8 cellular contexts compared by ENCODE assay signal in genomic region chr17:43917348-43918025, GRCh38. TPM values are rescaled to one million over a fixed set of nuclear protein-coding genes. Genes with fewer than 3 reads are reported as not detected.
DNase-seq lines count a peak whose midpoint lies in the region; TF ChIP-seq lines count a peak whose summit lies in the region.
"Had no signal": no experiment of that assay in that cellular context is flagged by ENCODE, and none has a peak within 500 bp of the region (broad histone marks: within the 10 kb centered on the region; RNA-seq: fewer than 3 reads in every experiment).

No MANE protein-coding gene starts in this region.

- H3K27me3 ChIP-seq in GM23248 (replicated peaks; ENCODE audit: insufficient read depth): no peaks in the 10 kb centered on the region
- peaks cover 6 to 15% of the 10 kb centered on the region in 2 donors for H3K27me3 ChIP-seq in mucosa of rectum (ENCODE audit: control insufficient read depth in 2 of 2, insufficient read depth in 2 of 2, low read length in 2 of 2)
- H3K27me3 ChIP-seq in tibial artery: peaks cover 0 to 24% of the 10 kb centered on the region in 2 donors

- no peaks in the 10 kb centered on the region for H3K79me2 ChIP-seq in GM23248 (ENCODE audit: insufficient read depth)

- H3K9me3 ChIP-seq in GM23248 (ENCODE audit: low read depth): no peaks in the 10 kb centered on the region
- no peaks in the 10 kb centered on the region for H3K9me3 ChIP-seq in mucosa of rectum (ENCODE audit: control insufficient read depth in 2 of 2, low read length in 2 of 2)
- H3K9me3 ChIP-seq in tibial artery: no peaks in the 10 kb centered on the region

- intact Hi-C loops in tibial artery (cut with DNase I; ENCODE audit: low total_unique reads): no loop called here

- DNase-seq in GM23248 (peak; percentile 17), tibial artery (no peak), COLO829 (ENCODE audit: low spot score) (no peak), NCI-H2171 (lab: John Stamatoyannopoulos, UW) (no peak)
- peak; percentile 56 for DNase-seq in activated CD4-positive, CD25-positive, alpha-beta regulatory T cell treated with anti-CD3 and anti-CD28 coated beads, Interleukin-2, amount 50 U/mL, for 72 hours
- DNase-seq in effector CD4-positive, alpha-beta T cell: peak; percentile 20

- no peaks in the 10 kb centered on the region for H4K20me1 ChIP-seq in GM23248 (ENCODE audit: insufficient read depth)

- no peak overlapping the region for H2AFZ ChIP-seq in GM23248

- H3K9ac ChIP-seq in GM23248 (no peak overlapping the region), mucosa of rectum (ENCODE audit: low read depth in 1 of 2, low read length in 2 of 2) (no peak overlapping the region)

- H3K27ac ChIP-seq in GM23248 (no peak overlapping the region), mucosa of rectum (ENCODE audit: low read depth in 2 of 2, low read length in 2 of 2) (no peak overlapping the region), tibial artery (no peak overlapping the region)

- H3K4me3 ChIP-seq in GM23248 (no peak overlapping the region), mucosa of rectum (ENCODE audit: low read length in 2 of 2) (peak overlapping the region; percentile 42 to 56), tibial artery (peak overlapping the region; percentile 34 to 42)

- TF ChIP-seq CTCF in tibial artery (IDR thresholded peaks at IDR 0.05): peak; percentile 34 to 50

- H3K4me1 ChIP-seq in GM23248 (ENCODE audit: insufficient read depth) (no peaks in the 10 kb centered on the region), mucosa of rectum (ENCODE audit: control insufficient read depth in 2 of 2, insufficient read depth in 2 of 2, low read length in 2 of 2) (peaks cover 2% of the 10 kb centered on the region in 2 donors), tibial artery (peaks cover 0 to 13% (median 4%) of the 10 kb centered on the region in 4 donors)

- no peaks in the 10 kb centered on the region for H3K9me2 ChIP-seq in GM23248 (ENCODE audit: insufficient read depth)

- WGBS in GM23248 (ENCODE audit: low coverage in 1 of 2, low lambda C conversion rate in 2 of 2, missing lambda C conversion rate in 2 of 2), 2 experiments: 52 to 55% methylated on average over 40 to 43 of the region's 43 CpGs

- in situ Hi-C loops in GM23248 (cut with MboI): no loop called here

- no peak overlapping the region for H3K4me2 ChIP-seq in GM23248 (ENCODE audit: unreplicated experiment)

- no peaks in the 10 kb centered on the region for H3F3A ChIP-seq in GM23248 (ENCODE audit: insufficient read depth)

- H3K36me3 ChIP-seq in GM23248 (ENCODE audit: low read depth): no peaks in the 10 kb centered on the region
- no peaks in the 10 kb centered on the region for H3K36me3 ChIP-seq in mucosa of rectum (ENCODE audit: control insufficient read depth in 2 of 2, insufficient read depth in 2 of 2, low read length in 2 of 2)
- no peaks in the 10 kb centered on the region for H3K36me3 ChIP-seq in tibial artery

RNA-seq across cellular contexts. Expression of gene MPP2, which starts 10.2 kb away (rescaled TPM):
- 5.1 and 13.8 TPM in 2 replicates for total RNA-seq in GM23248 (2014; rRNA removed; shearing (Covaris generic))
- polyA plus RNA-seq in GM23248 (2016; fragmentation: Nextera tagmentation; extraction: Ambion mirVana): 3.8 and 4.1 TPM in 2 replicates

RNA-seq across cellular contexts. Expression of gene PPY, which starts 24.8 kb away (rescaled TPM):
- not detected in 2 replicates for total RNA-seq in GM23248 (2014; rRNA removed; shearing (Covaris generic))
- not detected in 2 replicates for polyA plus RNA-seq in GM23248 (2016; fragmentation: Nextera tagmentation; extraction: Ambion mirVana)
- total RNA-seq: activated CD8-positive, alpha-beta memory T cell treated with anti-CD3 and anti-CD28 coated beads for 36 hours had no signal

RNA-seq across cellular contexts. Expression of gene PYY, which starts 36.3 kb away (rescaled TPM):
- total RNA-seq in GM23248 (2014; rRNA removed; shearing (Covaris generic)): not detected in 2 replicates
- not detected in 2 replicates for polyA plus RNA-seq in GM23248 (2016; fragmentation: Nextera tagmentation; extraction: Ambion mirVana)
- total RNA-seq: activated CD8-positive, alpha-beta memory T cell treated with anti-CD3 and anti-CD28 coated beads for 36 hours had no signal

Comparison
In these comparisons a context has a peak if more than half of its experiments do, and no peak if none do; other contexts are left out.
1. DNase-seq: peak in GM23248 (single experiment), activated CD4-positive, CD25-positive, alpha-beta regulatory T cell treated with anti-CD3 and anti-CD28 coated beads, Interleukin-2, amount 50 U/mL, for 72 hours (single experiment) and effector CD4-positive, alpha-beta T cell (single experiment); none in tibial artery (0 of 2), COLO829 (single experiment) and NCI-H2171 (single experiment).